Comparison of ENCODE assay signal across 1 cellular context in the genomic region with DNA sequence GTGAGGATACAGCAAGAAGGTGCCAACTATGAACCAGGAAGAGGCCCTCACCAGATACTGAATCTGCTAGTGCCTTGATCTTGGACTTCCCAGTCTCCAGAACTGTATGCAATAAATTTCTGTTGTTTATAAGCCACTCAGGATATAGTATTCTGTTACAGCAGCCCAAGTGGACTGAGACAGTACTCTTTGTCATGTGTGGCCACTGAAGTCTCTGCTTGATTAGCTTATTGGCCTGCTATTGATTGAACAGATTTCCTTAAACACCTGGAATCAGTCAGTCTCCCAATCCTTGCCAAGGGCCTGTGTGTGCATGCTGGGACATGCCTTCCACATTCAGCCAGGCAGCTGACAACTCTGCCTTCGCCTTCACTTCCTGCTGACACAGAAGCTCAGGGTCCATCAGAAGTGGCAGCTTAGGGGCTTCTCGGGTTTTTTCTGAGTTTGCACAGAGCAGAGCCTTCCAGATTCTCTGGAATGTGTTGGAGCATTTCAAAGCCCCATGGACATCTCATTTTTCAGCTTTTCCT.
TF ChIP-seq lines count a peak whose summit lies in the region.

No MANE protein-coding gene starts in this region.

TF ChIP-seq in GM23338, 12 proteins besides CTCF, POLR2A, EP300 and RAD21:
- no peak for TF ChIP-seq EZH2phosphoT487 (IDR thresholded peaks at IDR 0.05; ENCODE audit: unreplicated experiment)
- no peak for TF ChIP-seq EZH2 (IDR thresholded peaks at IDR 0.05; ENCODE audit: low read depth, unreplicated experiment)
- TF ChIP-seq, protein P1, sequence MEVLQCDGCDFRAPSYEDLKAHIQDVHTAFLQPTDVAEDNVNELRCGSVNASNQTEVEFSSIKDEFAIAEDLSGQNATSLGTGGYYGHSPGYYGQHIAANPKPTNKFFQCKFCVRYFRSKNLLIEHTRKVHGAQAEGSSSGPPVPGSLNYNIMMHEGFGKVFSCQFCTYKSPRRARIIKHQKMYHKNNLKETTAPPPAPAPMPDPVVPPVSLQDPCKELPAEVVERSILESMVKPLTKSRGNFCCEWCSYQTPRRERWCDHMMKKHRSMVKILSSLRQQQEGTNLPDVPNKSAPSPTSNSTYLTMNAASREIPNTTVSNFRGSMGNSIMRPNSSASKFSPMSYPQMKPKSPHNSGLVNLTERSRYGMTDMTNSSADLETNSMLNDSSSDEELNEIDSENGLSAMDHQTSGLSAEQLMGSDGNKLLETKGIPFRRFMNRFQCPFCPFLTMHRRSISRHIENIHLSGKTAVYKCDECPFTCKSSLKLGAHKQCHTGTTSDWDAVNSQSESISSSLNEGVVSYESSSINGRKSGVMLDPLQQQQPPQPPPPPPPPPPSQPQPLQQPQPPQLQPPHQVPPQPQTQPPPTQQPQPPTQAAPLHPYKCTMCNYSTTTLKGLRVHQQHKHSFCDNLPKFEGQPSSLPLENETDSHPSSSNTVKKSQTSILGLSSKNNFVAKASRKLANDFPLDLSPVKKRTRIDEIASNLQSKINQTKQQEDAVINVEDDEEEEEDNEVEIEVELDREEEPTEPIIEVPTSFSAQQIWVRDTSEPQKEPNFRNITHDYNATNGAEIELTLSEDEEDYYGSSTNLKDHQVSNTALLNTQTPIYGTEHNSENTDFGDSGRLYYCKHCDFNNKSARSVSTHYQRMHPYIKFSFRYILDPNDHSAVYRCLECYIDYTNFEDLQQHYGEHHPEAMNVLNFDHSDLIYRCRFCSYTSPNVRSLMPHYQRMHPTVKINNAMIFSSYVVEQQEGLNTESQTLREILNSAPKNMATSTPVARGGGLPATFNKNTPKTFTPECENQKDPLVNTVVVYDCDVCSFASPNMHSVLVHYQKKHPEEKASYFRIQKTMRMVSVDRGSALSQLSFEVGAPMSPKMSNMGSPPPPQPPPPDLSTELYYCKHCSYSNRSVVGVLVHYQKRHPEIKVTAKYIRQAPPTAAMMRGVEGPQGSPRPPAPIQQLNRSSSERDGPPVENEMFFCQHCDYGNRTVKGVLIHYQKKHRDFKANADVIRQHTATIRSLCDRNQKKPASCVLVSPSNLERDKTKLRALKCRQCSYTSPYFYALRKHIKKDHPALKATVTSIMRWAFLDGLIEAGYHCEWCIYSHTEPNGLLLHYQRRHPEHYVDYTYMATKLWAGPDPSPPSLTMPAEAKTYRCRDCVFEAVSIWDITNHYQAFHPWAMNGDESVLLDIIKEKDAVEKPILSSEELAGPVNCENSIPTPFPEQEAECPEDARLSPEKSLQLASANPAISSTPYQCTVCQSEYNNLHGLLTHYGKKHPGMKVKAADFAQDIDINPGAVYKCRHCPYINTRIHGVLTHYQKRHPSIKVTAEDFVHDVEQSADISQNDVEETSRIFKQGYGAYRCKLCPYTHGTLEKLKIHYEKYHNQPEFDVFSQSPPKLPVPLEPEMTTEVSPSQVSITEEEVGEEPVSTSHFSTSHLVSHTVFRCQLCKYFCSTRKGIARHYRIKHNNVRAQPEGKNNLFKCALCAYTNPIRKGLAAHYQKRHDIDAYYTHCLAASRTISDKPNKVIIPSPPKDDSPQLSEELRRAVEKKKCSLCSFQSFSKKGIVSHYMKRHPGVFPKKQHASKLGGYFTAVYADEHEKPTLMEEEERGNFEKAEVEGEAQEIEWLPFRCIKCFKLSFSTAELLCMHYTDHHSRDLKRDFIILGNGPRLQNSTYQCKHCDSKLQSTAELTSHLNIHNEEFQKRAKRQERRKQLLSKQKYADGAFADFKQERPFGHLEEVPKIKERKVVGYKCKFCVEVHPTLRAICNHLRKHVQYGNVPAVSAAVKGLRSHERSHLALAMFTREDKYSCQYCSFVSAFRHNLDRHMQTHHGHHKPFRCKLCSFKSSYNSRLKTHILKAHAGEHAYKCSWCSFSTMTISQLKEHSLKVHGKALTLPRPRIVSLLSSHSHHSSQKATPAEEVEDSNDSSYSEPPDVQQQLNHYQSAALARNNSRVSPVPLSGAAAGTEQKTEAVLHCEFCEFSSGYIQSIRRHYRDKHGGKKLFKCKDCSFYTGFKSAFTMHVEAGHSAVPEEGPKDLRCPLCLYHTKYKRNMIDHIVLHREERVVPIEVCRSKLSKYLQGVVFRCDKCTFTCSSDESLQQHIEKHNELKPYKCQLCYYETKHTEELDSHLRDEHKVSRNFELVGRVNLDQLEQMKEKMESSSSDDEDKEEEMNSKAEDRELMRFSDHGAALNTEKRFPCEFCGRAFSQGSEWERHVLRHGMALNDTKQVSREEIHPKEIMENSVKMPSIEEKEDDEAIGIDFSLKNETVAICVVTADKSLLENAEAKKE (CRISPR knock-in tag; IDR thresholded peaks at IDR 0.05), result no peak
TF ChIP-seq in GM23338: peak in this region for 0.
